In the genomic region with DNA sequence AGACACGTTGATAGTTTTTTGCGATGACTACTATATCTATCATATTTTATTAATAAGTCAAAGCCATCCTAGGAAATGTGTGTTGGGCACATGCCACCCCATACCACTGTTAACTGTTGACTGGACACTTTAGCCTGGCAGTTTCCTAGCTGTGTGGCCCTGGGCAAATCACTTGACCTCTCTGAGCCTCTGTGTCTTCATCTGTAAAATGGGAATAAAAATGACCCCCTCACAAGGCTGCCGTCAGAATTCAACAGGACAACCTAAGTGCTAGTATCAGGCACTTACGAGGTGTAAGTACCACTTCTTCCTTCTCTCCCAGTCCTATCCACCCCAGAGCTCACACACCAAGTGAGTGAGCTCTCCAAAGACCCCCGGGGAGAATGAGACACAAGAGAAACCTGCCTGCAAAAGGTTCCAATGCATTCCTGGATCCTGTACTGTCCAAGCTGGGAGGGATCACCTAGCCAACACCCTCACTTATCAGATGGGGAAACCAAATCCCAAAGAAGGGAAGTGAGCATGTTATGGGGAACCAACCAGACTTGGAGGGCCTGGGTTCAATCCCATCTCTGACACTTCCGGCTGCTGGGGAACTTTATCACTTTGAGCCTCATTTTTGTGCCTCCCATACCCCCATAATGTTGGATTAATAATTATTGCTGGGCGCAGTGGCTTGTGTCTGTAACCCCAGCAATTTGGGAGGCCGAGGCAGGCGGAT, we compare ENCODE assay signal across 13 cellular contexts. TPM values are rescaled to one million over a fixed set of nuclear protein-coding genes. Genes with fewer than 3 reads are reported as not detected.
DNase-seq lines count a peak whose midpoint lies in the region; ATAC-seq, FAIRE-seq and TF ChIP-seq lines count a peak whose summit lies in the region.
"Had no signal": no experiment of that assay in that cellular context is flagged by ENCODE, and none has a peak within 500 bp of the region (broad histone marks: within the 10 kb centered on the region; RNA-seq: fewer than 3 reads in every experiment).

No MANE protein-coding gene starts in this region.

- H3K9ac ChIP-seq in GM12878 (ENCODE audit: control insufficient read depth, insufficient read depth, low read length) (no peak overlapping the region), mucosa of rectum (ENCODE audit: low read depth in 1 of 2, low read length in 2 of 2) (peak overlapping the region in 1 of 2 donors; percentile 54)

- POLR2A ChIA-PET in GM12878 (lab: Charles Lee): interaction anchor here (1.1 kb wide), 1 partner anchor 11 kb away, joined by 3 read pairs; no protein-coding TSS in a partner anchor

- no peak overlapping the region for H3K4me3 Mint-ChIP-seq in HFFc6
- H3K4me3 Mint-ChIP-seq: activated CD4-positive, alpha-beta memory T cell treated with anti-CD3 and anti-CD28 coated beads for 36 hours; activated naive CD4-positive, alpha-beta T cell treated with anti-CD3 and anti-CD28 coated beads for 36 hours; memory B cell had no signal

- WGBS in GM12878 (ENCODE audit: insufficient coverage, insufficient replicate concordance, low lambda C conversion rate, missing lambda C conversion rate): 61% methylated on average over 9 of the region's 9 CpGs
- 70 to 74% methylated on average over 9 of the region's 9 CpGs for WGBS in testis, 2 donors

- SMC1A ChIA-PET in GM12878 (lab: Charles Lee; ENCODE audit: uncharacterized antibody, unreplicated experiment): interaction anchor here (0.9 kb wide), 1 partner anchor 47 kb away, joined by 3 read pairs; no protein-coding TSS in a partner anchor

- H3K36me3 ChIP-seq in GM12878 (ENCODE audit: control insufficient read depth in 2 of 2, insufficient read depth in 2 of 2, low read length in 1 of 2) (no peaks in the 10 kb centered on the region), mucosa of rectum (ENCODE audit: control insufficient read depth in 2 of 2, insufficient read depth in 2 of 2, low read length in 2 of 2) (no peaks in the 10 kb centered on the region), testis (ENCODE audit: low read depth, missing control alignments) (no peaks in the 10 kb centered on the region)

- no peak for ATAC-seq in GM12878

- no peaks in the 10 kb centered on the region for H3K79me2 ChIP-seq in GM12878 (ENCODE audit: control insufficient read depth, insufficient read depth, low read length)

- no peak for TF ChIP-seq POLR2A in GM12878 (IDR thresholded peaks at IDR 0.05; ENCODE audit: low read depth, low read length)
- TF ChIP-seq POLR2A in testis (IDR thresholded peaks at IDR 0.05): no peak

- no peaks in the 10 kb centered on the region; the same call in none of the 2 replicates for H3K27me3 Mint-ChIP-seq in HFFc6 (ENCODE audit: insufficient read depth)
- H3K27me3 Mint-ChIP-seq: activated CD4-positive, alpha-beta memory T cell treated with anti-CD3 and anti-CD28 coated beads for 36 hours; memory B cell had no signal

- H3K4me3 ChIP-seq in GM12878 (no peak overlapping the region), mucosa of rectum (ENCODE audit: low read length in 2 of 2) (no peak overlapping the region), testis (no peak overlapping the region)

- H3K27ac ChIP-seq in GM12878 (ENCODE audit: control insufficient read depth, insufficient read depth): no peak overlapping the region
- peak overlapping the region; percentile 70 to 77 for H3K27ac ChIP-seq in mucosa of rectum (ENCODE audit: low read depth in 2 of 2, low read length in 2 of 2)
- peak overlapping the region; percentile 41 to 85 for H3K27ac ChIP-seq in testis

- no peaks in the 10 kb centered on the region for H4K20me1 ChIP-seq in GM12878 (ENCODE audit: control insufficient read depth, insufficient read depth)

- BruUV-seq in GM12878 (replicated peaks; lab: Mats Ljungman, UMichigan): no TSS peak

- peak overlapping the region; percentile 81 for H3K27ac Mint-ChIP-seq in HFFc6
- H3K27ac Mint-ChIP-seq: activated CD4-positive, alpha-beta memory T cell treated with anti-CD3 and anti-CD28 coated beads for 36 hours; activated naive CD4-positive, alpha-beta T cell treated with anti-CD3 and anti-CD28 coated beads for 36 hours; memory B cell had no signal

- FAIRE-seq in GM12878 (lab: Jason Lieb, UNC): no peak

- no peaks in the 10 kb centered on the region for H3K9me3 Mint-ChIP-seq in HFFc6
- H3K9me3 Mint-ChIP-seq: activated CD4-positive, alpha-beta memory T cell treated with anti-CD3 and anti-CD28 coated beads for 36 hours; activated naive CD4-positive, alpha-beta T cell treated with anti-CD3 and anti-CD28 coated beads for 36 hours; memory B cell had no signal

- RAD21 ChIA-PET in GM12878 (lab: Charles Lee; ENCODE audit: unreplicated experiment): no interaction called here

- H3K9me3 ChIP-seq in GM12878 (replicated peaks; ENCODE audit: control insufficient read depth, insufficient read depth, low read length) (no peaks in the 10 kb centered on the region), mucosa of rectum (ENCODE audit: control insufficient read depth in 2 of 2, low read length in 2 of 2) (no peaks in the 10 kb centered on the region), testis (no peaks in the 10 kb centered on the region)

- CTCF ChIA-PET in GM12878 (lab: Yijun Ruan, JAX): no interaction called here

- H3K36me3 Mint-ChIP-seq in HFFc6 (ENCODE audit: low read depth): peaks cover 29% of the 10 kb centered on the region; the same call in 1 of the 2 replicates
- H3K36me3 Mint-ChIP-seq: activated CD4-positive, alpha-beta memory T cell treated with anti-CD3 and anti-CD28 coated beads for 36 hours; memory B cell had no signal

- intact Hi-C loops in GM12878 (cut with micrococcal nuclease; ENCODE audit: unreplicated experiment) (no loop called here), testis (cut with DNase I; ENCODE audit: low total_unique reads) (no loop called here)

- no peak for DNase-seq in HFFc6
- DNase-seq in GM12878 (ENCODE audit: low read depth, low spot score): no peak
- DNase-seq in testis: no peak
- no peak for DNase-seq in GDM1 (lab: John Stamatoyannopoulos, UW)
- no peak for DNase-seq in HuH-7 (ENCODE audit: low spot score)
- no peak for DNase-seq in NCI-H1092 treated with DMSO at 0.1 percent for 48 hours (lab: John Stamatoyannopoulos, UW)
- DNase-seq: activated CD4-positive, alpha-beta memory T cell treated with anti-CD3 and anti-CD28 coated beads for 36 hours; activated naive CD4-positive, alpha-beta T cell treated with anti-CD3 and anti-CD28 coated beads for 36 hours; effector CD4-positive, alpha-beta T cell; NCI-H226; T-helper 2 cell had no signal

- H3K4me1 ChIP-seq in GM12878 (ENCODE audit: control insufficient read depth, insufficient read depth, low read length): peaks cover 12% of the 10 kb centered on the region
- H3K4me1 ChIP-seq in mucosa of rectum (ENCODE audit: control insufficient read depth in 2 of 2, insufficient read depth in 2 of 2, low read length in 2 of 2): peaks cover 40 to 54% of the 10 kb centered on the region in 2 donors
- H3K4me1 ChIP-seq in testis: peaks cover 76% of the 10 kb centered on the region

- TF ChIP-seq EP300 in GM12878 (IDR thresholded peaks at IDR 0.05; ENCODE audit: borderline replicate concordance in 1 of 2, control insufficient read depth in 1 of 2, low read depth in 2 of 2, low read length in 2 of 2): no peak

- TF ChIP-seq CTCF in HFFc6 (IDR thresholded peaks at IDR 0.05) (no peak), GM12878 (IDR thresholded peaks at IDR 0.05 in 2 of 3, conservative IDR thresholded peaks at IDR 0.05 in 1 of 3; ENCODE audit: control insufficient read depth in 2 of 3, extremely low read depth in 1 of 3, insufficient read depth in 1 of 3, low read depth in 3 of 3, low read length in 3 of 3) (no peak), testis (IDR thresholded peaks at IDR 0.05) (no peak)

- H3K4me2 ChIP-seq in GM12878 (ENCODE audit: control insufficient read depth, insufficient read depth): no peak overlapping the region

- TF ChIP-seq RAD21 in GM12878 (IDR thresholded peaks at IDR 0.05; ENCODE audit: insufficient read depth, low read depth, low read length): no peak

- H3K27me3 ChIP-seq in GM12878 (replicated peaks in 1 of 2; ENCODE audit: control insufficient read depth in 2 of 2, insufficient read depth in 2 of 2, low read length in 1 of 2): no peaks in the 10 kb centered on the region
- H3K27me3 ChIP-seq in mucosa of rectum (ENCODE audit: control insufficient read depth in 2 of 2, insufficient read depth in 2 of 2, low read length in 2 of 2): no peaks in the 10 kb centered on the region
- no peaks in the 10 kb centered on the region for H3K27me3 ChIP-seq in testis

- peaks cover 71% of the 10 kb centered on the region for H3K4me1 Mint-ChIP-seq in HFFc6 (ENCODE audit: low read depth)

- no peak overlapping the region for H2AFZ ChIP-seq in GM12878 (ENCODE audit: control insufficient read depth, low read depth, low read length)

- in situ Hi-C loops in GM12878 (cut with MboI): no loop called here

TF ChIP-seq in GM12878, 131 proteins besides CTCF, POLR2A, EP300 and RAD21:
- peak; percentile 11; the same call in 1 of the 2 replicates for TF ChIP-seq SPI1 (IDR thresholded peaks at IDR 0.05; ENCODE audit: borderline replicate concordance, insufficient read depth, low read depth, low read length)
- TF ChIP-seq MYC (IDR thresholded peaks at IDR 0.05; ENCODE audit: insufficient read depth, insufficient read length, insufficient replicate concordance, low read length, severe bottlenecking): no peak

RNA-seq across cellular contexts. Expression of gene HSPG2, which starts 24.9 kb away (rescaled TPM):
- total RNA-seq in HFFc6 (2021; fragmentation: NEBNext Ultra II Directional; extraction: Animal tissue kit (Norgen Biotek cat#: 25700)): 100 to 1,000 TPM; 275 to 430 (median 297) TPM
- total RNA-seq in GM12878 (2013; cell fraction: nucleolus; rRNA removed): 47.4 and 56.6 TPM in 2 replicates
- total RNA-seq in GM12878 (2014; rRNA removed) (0.82 and 1.2 TPM in 2 replicates), GM12878 (2014; rRNA removed; fragmentation: Illumina TruSeq; extraction: Trizol) (0.63 and 0.83 TPM in 2 replicates), GM12878 (2021) (3.4 and 3.5 TPM in 2 replicates), testis (10 to 100 TPM; 51.8 to 54.2 TPM)
- polyA plus RNA-seq in GM12878 (2011; ENCODE audit: low read depth): 0.75 TPM
- polyA plus RNA-seq in GM12878 (2011; rRNA removed) (0.62 and 0.71 TPM in 2 replicates), GM12878 (2014; fragmentation: Illumina TruSeq; extraction: Trizol) (0.06 and 0.40 TPM in 2 replicates), GM12878 (2014; fragmentation: Nextera tagmentation; extraction: Ambion mirVana) (not detected), GM12878 (2014; rRNA removed) (0.76 and 1.3 TPM in 2 replicates), GM12878 (2016; fragmentation: Nextera tagmentation; extraction: Ambion mirVana) (1 to 10 TPM in 1 of 2 experiments, under 1 TPM in 1; 0.30 to 1.1 TPM), testis (ENCODE audit: insufficient read depth, low read depth, low replicate concordance) (72.1 TPM)
- polyA plus RNA-seq in GM12878 (2011; cell fraction: cytosol; rRNA removed): 0.93 and 1.1 TPM in 2 replicates
- polyA plus RNA-seq in GM12878 (2011; cell fraction: nucleus; rRNA removed): 6.3 and 9.3 TPM in 2 replicates
- 4.3 and 6.8 TPM in 2 replicates for polyA plus RNA-seq in GM12878 (2012)
- 2.3 and 6.0 TPM in 2 replicates for polyA minus RNA-seq in GM12878 (2011; rRNA and poly(A)+ RNA removed)
- polyA minus RNA-seq in GM12878 (2011; cell fraction: cytosol; rRNA and poly(A)+ RNA removed): 1.5 and 2.3 TPM in 2 replicates
- polyA minus RNA-seq in GM12878 (2011; cell fraction: nucleus; rRNA and poly(A)+ RNA removed): 4.8 and 5.2 TPM in 2 replicates
